21 cellular contexts compared by ENCODE assay signal in genomic region chr19:15014579-15014978, GRCh38. TPM values are rescaled to one million over a fixed set of nuclear protein-coding genes. Genes with fewer than 3 reads are reported as not detected.
"Had no signal": no experiment of that assay in that cellular context is flagged by ENCODE, and none has a peak within 500 bp of the region (broad histone marks: within the 10 kb centered on the region; RNA-seq: fewer than 3 reads in every experiment).

No MANE protein-coding gene starts in this region.

- DNase-seq: activated CD4-positive, alpha-beta T cell treated with anti-CD3 and anti-CD28 coated beads for 1 hour; activated CD4-positive, alpha-beta T cell treated with anti-CD3 and anti-CD28 coated beads, Interleukin-2, amount 50 U/mL, for 48 hours; activated gamma-delta T cell; activated naive CD8-positive, alpha-beta T cell treated with anti-CD3 and anti-CD28 coated beads for 36 hours; activated T-cell treated with anti-CD3 and anti-CD28 coated beads, Interleukin-2, amount 50 U/mL, for 4 hours; dermis blood vessel endothelial cell; immature natural killer cell; left colon; mammary epithelial cell; stimulated activated CD4-positive, alpha-beta T cell treated with anti-CD3 and anti-CD28 coated beads, Interleukin-12 subunit alpha, Interleukin-12 subunit beta, amount 100 ng/mL, for 4 hours; stimulated activated naive CD8-positive, alpha-beta T cell treated with anti-CD3 and anti-CD28 coated beads, Interleukin-15, Interleukin-2, amounts not matched to agents 100 U/mL and 50 U/mL, for 24 hours; T-helper 2 cell had no signal

- H3K36me3 ChIP-seq: breast epithelium, suprapubic skin had no signal

- H3K4me1 Mint-ChIP-seq: activated naive CD8-positive, alpha-beta T cell treated with anti-CD3 and anti-CD28 coated beads for 36 hours; immature natural killer cell had no signal

- ATAC-seq: activated T-cell treated with anti-CD3 and anti-CD28 coated beads, Interleukin-2, amount 50 U/mL, for 4 hours; esophagus mucosa; left colon; natural killer cell treated with Interleukin-12 subunit alpha and Interleukin-12 subunit beta and Interleukin-15 and Interleukin-18, amount 100 ng/mL, for 72 hours; stimulated activated naive CD8-positive, alpha-beta T cell treated with anti-CD3 and anti-CD28 coated beads, Interleukin-15, Interleukin-2, amounts not matched to agents 100 U/mL and 50 U/mL, for 24 hours had no signal

- H3K27ac Mint-ChIP-seq: activated naive CD8-positive, alpha-beta T cell treated with anti-CD3 and anti-CD28 coated beads for 36 hours; immature natural killer cell; natural killer cell treated with Interleukin-12 subunit alpha and Interleukin-12 subunit beta and Interleukin-15 and Interleukin-18, amount 100 ng/mL, for 72 hours; type B pancreatic cell had no signal

- H3K4me3 ChIP-seq: breast epithelium, suprapubic skin had no signal

- H3K27ac ChIP-seq: breast epithelium, suprapubic skin had no signal

- H3K4me3 Mint-ChIP-seq: activated naive CD8-positive, alpha-beta T cell treated with anti-CD3 and anti-CD28 coated beads for 36 hours; activated T-cell treated with anti-CD3 and anti-CD28 coated beads, Interleukin-2, amount 50 U/mL, for 4 hours; immature natural killer cell; natural killer cell treated with Interleukin-12 subunit alpha and Interleukin-12 subunit beta and Interleukin-15 and Interleukin-18, amount 100 ng/mL, for 72 hours; type B pancreatic cell had no signal

- H3K9me3 Mint-ChIP-seq: natural killer cell treated with Interleukin-12 subunit alpha and Interleukin-12 subunit beta and Interleukin-15 and Interleukin-18, amount 100 ng/mL, for 72 hours; type B pancreatic cell had no signal

- H3K36me3 Mint-ChIP-seq: activated naive CD8-positive, alpha-beta T cell treated with anti-CD3 and anti-CD28 coated beads for 36 hours; immature natural killer cell; natural killer cell treated with Interleukin-12 subunit alpha and Interleukin-12 subunit beta and Interleukin-15 and Interleukin-18, amount 100 ng/mL, for 72 hours; type B pancreatic cell had no signal

RNA-seq across cellular contexts. Expression of gene CASP14, which starts 34.7 kb away (rescaled TPM):
- total RNA-seq: activated naive CD8-positive, alpha-beta T cell treated with anti-CD3 and anti-CD28 coated beads for 36 hours; activated T-cell treated with anti-CD3 and anti-CD28 coated beads, Interleukin-2, amount 50 U/mL, for 4 hours; cerebellum; dermis blood vessel endothelial cell; glomerular endothelial cell; left colon; natural killer cell treated with Interleukin-12 subunit alpha and Interleukin-12 subunit beta and Interleukin-15 and Interleukin-18, amount 100 ng/mL, for 72 hours; omental fat pad; pulmonary artery endothelial cell had no signal

RNA-seq across cellular contexts. Expression of gene SLC1A6, which starts 34.9 kb away (rescaled TPM):
- total RNA-seq: activated naive CD8-positive, alpha-beta T cell treated with anti-CD3 and anti-CD28 coated beads for 36 hours; activated T-cell treated with anti-CD3 and anti-CD28 coated beads, Interleukin-2, amount 50 U/mL, for 4 hours; breast epithelium; dermis blood vessel endothelial cell; esophagus mucosa; glomerular endothelial cell; left colon; natural killer cell treated with Interleukin-12 subunit alpha and Interleukin-12 subunit beta and Interleukin-15 and Interleukin-18, amount 100 ng/mL, for 72 hours; omental fat pad; pulmonary artery endothelial cell had no signal
